Comparison of ENCODE assay signal across 22 cellular contexts in the genomic region with DNA sequence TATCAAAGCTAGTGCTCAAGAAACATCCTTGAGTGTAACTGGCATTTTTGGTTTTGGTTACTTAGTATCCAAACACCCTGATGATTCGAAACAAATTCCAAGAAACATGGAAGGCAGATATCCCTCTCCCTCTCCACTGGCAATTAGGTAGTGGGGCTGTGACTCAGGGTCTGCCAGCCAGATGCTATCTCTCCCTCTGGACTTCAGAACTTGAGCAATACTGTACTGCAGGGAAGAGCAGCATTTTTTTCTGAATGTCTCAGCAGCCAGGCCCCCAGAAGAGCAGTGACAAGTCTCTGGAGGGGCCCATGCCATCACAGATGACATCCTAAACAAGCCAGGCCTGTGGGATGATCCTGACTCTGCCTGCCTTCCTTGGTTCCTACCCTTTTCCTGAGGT.
"Had no signal": no experiment of that assay in that cellular context is flagged by ENCODE, and none has a peak within 500 bp of the region (broad histone marks: within the 10 kb centered on the region; RNA-seq: fewer than 3 reads in every experiment).

No MANE protein-coding gene starts in this region.

- H3K36me3 Mint-ChIP-seq: activated naive CD8-positive, alpha-beta T cell; memory B cell; naive thymus-derived CD8-positive, alpha-beta T cell; stimulated activated naive B cell treated with anti-CD40 and anti-IgM and Interleukin-4, amounts not matched to agents 10 μg/mL and 1 μg/mL and 100 μg/mL, for 72 hours had no signal

- H3K27ac Mint-ChIP-seq: activated B cell treated with CpG ODN at 0.5 μM for 24 hours; activated CD8-positive, alpha-beta T cell treated with anti-CD3 and anti-CD28 coated beads, Interleukin-2, amount 10 ng/mL, durations not matched to agents 7 days and 5 days; activated naive CD8-positive, alpha-beta T cell; memory B cell; stimulated activated naive B cell treated with anti-CD40 and anti-IgM and Interleukin-4, amounts not matched to agents 10 μg/mL and 1 μg/mL and 100 μg/mL, for 72 hours; T-helper 1 cell treated with Interleukin-12 subunit alpha and Interleukin-12 subunit beta and Interleukin-4 antibody, amounts not matched to agents 30 μg/mL and 1 μg/mL, for 36 hours had no signal

- H3K27me3 ChIP-seq: hepatocyte, thyroid gland had no signal

- DNase-seq: activated B cell treated with CpG ODN at 0.5 μM for 24 hours; activated CD4-positive, alpha-beta T cell treated with anti-CD3 and anti-CD28 coated beads for 48 hours; activated CD8-positive, alpha-beta memory T cell treated with anti-CD3 and anti-CD28 coated beads, Interleukin-2, amount 50 U/mL, for 4 hours; activated CD8-positive, alpha-beta T cell treated with anti-CD3 and anti-CD28 coated beads, Interleukin-2, amount 10 ng/mL, durations not matched to agents 7 days and 5 days; activated gamma-delta T cell; activated T-cell treated with anti-CD3 and anti-CD28 coated beads, Interleukin-2, amount 50 U/mL, for 48 hours; anterior cingulate cortex; cerebellar nuclear complex; effector memory CD4-positive, alpha-beta T cell; left ventricle myocardium superior; naive thymus-derived CD8-positive, alpha-beta T cell; posterior cingulate gyrus; stimulated activated CD4-positive, alpha-beta T cell treated with anti-CD3 and anti-CD28 coated beads, Interleukin-15, amount 100 ng/mL, for 24 hours; stimulated activated CD4-positive, alpha-beta T cell treated with anti-CD3 and anti-CD28 coated beads, Interleukin-4, amount 100 ng/mL, for 1 hour; stimulated activated naive B cell treated with anti-CD40 and anti-IgM and Interleukin-4, amounts not matched to agents 10 μg/mL and 1 μg/mL and 100 μg/mL, for 72 hours; thyroid gland had no signal

- H3K36me3 ChIP-seq: thyroid gland had no signal

- H2AFZ ChIP-seq: hepatocyte had no signal

- H3K9me3 ChIP-seq: thyroid gland had no signal

- H3K79me2 ChIP-seq: hepatocyte had no signal

- H3K27me3 Mint-ChIP-seq: activated B cell treated with CpG ODN at 0.5 μM for 24 hours; activated naive CD8-positive, alpha-beta T cell; naive thymus-derived CD8-positive, alpha-beta T cell had no signal

- H3K4me1 ChIP-seq: thyroid gland had no signal

- H3K4me3 ChIP-seq: hepatocyte, skin epidermis, thyroid gland had no signal

- H3K27ac ChIP-seq: hepatocyte, skin epidermis, thyroid gland had no signal

- H3K4me3 Mint-ChIP-seq: activated B cell treated with CpG ODN at 0.5 μM for 24 hours; activated CD8-positive, alpha-beta T cell treated with anti-CD3 and anti-CD28 coated beads, Interleukin-2, amount 10 ng/mL, durations not matched to agents 7 days and 5 days; activated naive CD8-positive, alpha-beta T cell; memory B cell; naive thymus-derived CD8-positive, alpha-beta T cell; stimulated activated naive B cell treated with anti-CD40 and anti-IgM and Interleukin-4, amounts not matched to agents 10 μg/mL and 1 μg/mL and 100 μg/mL, for 72 hours; T-helper 1 cell treated with Interleukin-12 subunit alpha and Interleukin-12 subunit beta and Interleukin-4 antibody, amounts not matched to agents 30 μg/mL and 1 μg/mL, for 36 hours had no signal

- H3K4me1 Mint-ChIP-seq: activated B cell treated with CpG ODN at 0.5 μM for 24 hours; memory B cell; naive thymus-derived CD8-positive, alpha-beta T cell; stimulated activated naive B cell treated with anti-CD40 and anti-IgM and Interleukin-4, amounts not matched to agents 10 μg/mL and 1 μg/mL and 100 μg/mL, for 72 hours had no signal

- ATAC-seq: activated CD8-positive, alpha-beta T cell treated with anti-CD3 and anti-CD28 coated beads, Interleukin-2, amount 10 ng/mL, durations not matched to agents 7 days and 5 days; left ventricle myocardium superior; naive thymus-derived CD8-positive, alpha-beta T cell; stimulated activated naive B cell treated with anti-CD40 and anti-IgM and Interleukin-4, amounts not matched to agents 10 μg/mL and 1 μg/mL and 100 μg/mL, for 72 hours had no signal

- FAIRE-seq: urothelium cell line had no signal

- H3K4me2 ChIP-seq: hepatocyte had no signal
